ENCODE assay signal across 1 cellular context in the genomic region with DNA sequence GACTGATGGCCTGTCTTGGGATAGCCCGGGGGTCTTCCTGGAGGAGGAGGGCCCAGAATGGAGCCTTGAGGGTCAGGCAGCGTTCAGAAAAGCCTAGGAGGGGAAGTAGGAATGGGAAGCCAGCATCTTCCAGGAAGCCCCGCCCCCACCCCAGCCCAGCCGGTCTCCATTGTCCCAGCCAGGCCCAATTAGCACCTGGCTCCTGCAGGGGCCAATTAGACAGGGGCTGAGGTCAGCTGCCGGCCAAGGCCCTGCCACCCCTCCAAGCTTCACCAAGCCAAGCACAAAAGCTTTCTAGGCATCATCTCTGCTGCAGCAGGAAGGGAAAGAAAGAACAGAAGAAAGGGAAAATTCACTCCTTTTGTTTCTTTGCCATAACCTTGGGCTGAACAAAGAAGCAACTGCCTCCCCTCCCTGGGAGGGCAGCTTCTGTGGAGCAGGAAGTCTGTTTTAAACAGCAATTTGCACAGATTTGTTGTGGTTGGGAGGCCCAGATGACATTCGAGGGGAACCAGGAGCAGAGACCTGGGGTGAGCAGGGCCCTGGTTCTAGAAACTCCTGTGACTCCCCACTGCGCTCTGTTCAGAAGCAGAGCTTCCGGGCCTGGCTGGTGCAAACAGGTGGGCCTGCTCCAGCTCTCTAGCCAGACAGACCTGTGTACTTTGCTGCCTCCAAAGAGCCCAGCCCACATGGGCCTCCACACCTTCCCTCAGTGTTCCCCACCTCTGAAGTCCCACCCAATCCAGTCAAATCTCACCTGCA.
TF ChIP-seq lines count a peak whose summit lies in the region.

No MANE protein-coding gene starts in this region.

TF ChIP-seq in HEK293, 187 proteins besides CTCF, POLR2A, EP300 and RAD21 (continued from another document):
- TF ChIP-seq PRDM1 (tag by site-specific recombination; IDR thresholded peaks at IDR 0.05) (0 out of 2 replicates have a peak, but pooled peaks have one; percentile 17), ZBTB1 (tag by site-specific recombination; IDR thresholded peaks at IDR 0.05) (no peak), ZBTB17 (tag by site-specific recombination; IDR thresholded peaks at IDR 0.05) (no peak), GLIS1 (tag by site-specific recombination; IDR thresholded peaks at IDR 0.05) (no peak)
